In the genomic region with DNA sequence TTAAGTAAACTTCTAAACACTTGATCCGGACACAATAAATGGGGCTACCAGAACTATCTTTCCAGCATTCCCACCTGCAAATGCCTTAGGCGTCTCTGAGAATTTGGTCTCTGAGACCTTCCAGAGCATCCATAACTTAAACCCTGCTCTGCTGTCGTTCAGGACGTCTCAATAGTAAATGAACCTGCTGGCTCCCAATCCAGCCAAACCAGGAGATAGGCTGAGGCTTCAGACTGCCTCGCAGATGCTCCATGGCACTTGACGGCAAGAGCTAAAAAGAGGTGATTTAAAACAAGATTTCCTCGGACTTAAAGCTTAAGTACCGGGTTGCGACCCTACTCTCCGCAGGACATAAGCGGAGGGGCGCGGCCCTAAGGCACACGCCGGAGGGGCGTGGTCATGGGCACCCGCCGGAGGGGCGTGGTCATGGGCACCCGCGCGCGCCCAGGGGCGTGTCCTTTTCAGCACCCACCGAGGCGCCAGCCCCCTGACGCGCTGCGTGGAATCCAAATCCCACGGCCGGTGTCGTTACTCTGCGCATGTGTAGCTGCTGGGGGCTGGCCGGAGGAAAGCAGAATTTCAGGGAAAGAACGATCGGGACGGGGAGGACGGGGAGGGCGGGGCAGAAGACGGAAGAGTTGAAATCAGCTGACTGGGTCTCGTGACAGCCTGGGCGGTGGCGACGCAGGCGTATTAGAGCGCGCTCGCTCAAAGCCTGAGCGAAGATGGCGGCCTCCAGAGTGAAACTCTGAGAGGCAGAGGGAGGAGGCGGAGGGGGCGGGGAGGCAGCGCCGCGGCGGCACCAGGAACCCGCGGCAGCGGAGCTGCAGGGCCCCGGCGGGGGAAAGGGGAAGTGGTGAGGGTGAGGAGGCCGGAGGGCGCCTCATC, we compare ENCODE assay signal across 8 cellular contexts. TPM values are rescaled to one million over a fixed set of nuclear protein-coding genes. Genes with fewer than 3 reads are reported as not detected.
DNase-seq lines count a peak whose midpoint lies in the region; ATAC-seq and TF ChIP-seq lines count a peak whose summit lies in the region.

Gene DNAJC13 (plus strand): TSS at position 696 of the 888 bp plus-strand sequence. CDS start 17,049 bp downstream, outside the sequence.

- peak; percentile 94 for DNase-seq in EL
- DNase-seq in H4 (ENCODE audit: low spot score), result peak; percentile 96
- DNase-seq in LNCaP clone FGC (ENCODE audit: low read depth), result peak; percentile 79
- peak; percentile 87 for DNase-seq in RWPE1 (ENCODE audit: low spot score)
- peak; percentile 95 for DNase-seq in fibroblast of peridontal ligament (ENCODE audit: extremely low read depth)
- peak; percentile 87 to 95 (median 90) for DNase-seq in naive thymus-derived CD8-positive, alpha-beta T cell
- peak; percentile 90 for DNase-seq in stimulated activated naive B cell treated with anti-CD40 and anti-IgM and Interleukin-4, amounts not matched to agents 10 μg/mL and 1 μg/mL and 100 μg/mL, for 72 hours

- POLR2A ChIA-PET in RWPE1 (lab: Yijun Ruan, JAX; ENCODE audit: low non-redundant PET), result no interaction called here
- POLR2A ChIA-PET in naive thymus-derived CD8-positive, alpha-beta T cell (lab: Charles Lee), result interaction anchor here (0.6 to 1.6 kb wide), 8 partner anchors 9 to 1390 kb away, joined by 3 to 7 read pairs (median 4); partner anchors contain the start of genes ASTE1, NEK11 and NPHP3

- TF ChIP-seq CTCF in LNCaP clone FGC (IDR thresholded peaks at IDR 0.05; ENCODE audit: control insufficient read depth, extremely low read depth, insufficient read depth) (no peak), RWPE1 (conservative IDR thresholded peaks at IDR 0.05; ENCODE audit: low read depth) (no peak)

- H3K36me3 Mint-ChIP-seq in activated T-helper 17 cell treated with anti-CD3 and anti-CD28 coated beads, Interleukin-2, amount 50 U/mL, for 72 hours (ENCODE audit: low read depth), result peaks cover 18% of the 10 kb centered on the region
- H3K36me3 Mint-ChIP-seq in naive thymus-derived CD8-positive, alpha-beta T cell, result peaks cover 0 to 8% (median 0%) of the 10 kb centered on the region in 3 donors
- peaks cover 8 to 11% of the 10 kb centered on the region in 2 donors for H3K36me3 Mint-ChIP-seq in stimulated activated naive B cell treated with anti-CD40 and anti-IgM and Interleukin-4, amounts not matched to agents 10 μg/mL and 1 μg/mL and 100 μg/mL, for 72 hours

- peak within 1 kb of the TSS; percentile 92 for H3K27ac ChIP-seq in RWPE1

- peak within 1 kb of the TSS; percentile 96 for H3K4me3 Mint-ChIP-seq in activated T-helper 17 cell treated with anti-CD3 and anti-CD28 coated beads, Interleukin-2, amount 50 U/mL, for 72 hours
- H3K4me3 Mint-ChIP-seq in naive thymus-derived CD8-positive, alpha-beta T cell, result peak within 1 kb of the TSS; percentile 95 to 100 (median 99)
- peak within 1 kb of the TSS; percentile 95 to 97 for H3K4me3 Mint-ChIP-seq in stimulated activated naive B cell treated with anti-CD40 and anti-IgM and Interleukin-4, amounts not matched to agents 10 μg/mL and 1 μg/mL and 100 μg/mL, for 72 hours

- peak; percentile 95 for ATAC-seq in activated T-helper 17 cell treated with anti-CD3 and anti-CD28 coated beads, Interleukin-2, amount 50 U/mL, for 72 hours (replicated peaks)
- peak; percentile 94 to 95 for ATAC-seq in naive thymus-derived CD8-positive, alpha-beta T cell
- ATAC-seq in stimulated activated naive B cell treated with anti-CD40 and anti-IgM and Interleukin-4, amounts not matched to agents 10 μg/mL and 1 μg/mL and 100 μg/mL, for 72 hours (replicated peaks), result peak; percentile 94 to 95

- H3K4me3 ChIP-seq in LNCaP clone FGC (ENCODE audit: low read depth, low read length), result peak within 1 kb of the TSS; percentile 100

- peaks cover 19% of the 10 kb centered on the region for H3K4me1 Mint-ChIP-seq in activated T-helper 17 cell treated with anti-CD3 and anti-CD28 coated beads, Interleukin-2, amount 50 U/mL, for 72 hours
- H3K4me1 Mint-ChIP-seq in naive thymus-derived CD8-positive, alpha-beta T cell, result peaks cover 10 to 38% (median 30%) of the 10 kb centered on the region in 4 donors
- H3K4me1 Mint-ChIP-seq in stimulated activated naive B cell treated with anti-CD40 and anti-IgM and Interleukin-4, amounts not matched to agents 10 μg/mL and 1 μg/mL and 100 μg/mL, for 72 hours, result peaks cover 18 to 30% of the 10 kb centered on the region in 2 donors

- CTCF ChIA-PET in RWPE1 (lab: Yijun Ruan, JAX), result no interaction called here

- peak within 1 kb of the TSS; percentile 93 for H3K27ac Mint-ChIP-seq in activated T-helper 17 cell treated with anti-CD3 and anti-CD28 coated beads, Interleukin-2, amount 50 U/mL, for 72 hours
- peak within 1 kb of the TSS; percentile 88 to 99 (median 98) for H3K27ac Mint-ChIP-seq in naive thymus-derived CD8-positive, alpha-beta T cell
- H3K27ac Mint-ChIP-seq in stimulated activated naive B cell treated with anti-CD40 and anti-IgM and Interleukin-4, amounts not matched to agents 10 μg/mL and 1 μg/mL and 100 μg/mL, for 72 hours, result peak within 1 kb of the TSS; percentile 99

- no peaks in the 10 kb centered on the region for H3K9me3 Mint-ChIP-seq in activated T-helper 17 cell treated with anti-CD3 and anti-CD28 coated beads, Interleukin-2, amount 50 U/mL, for 72 hours
- H3K9me3 Mint-ChIP-seq in naive thymus-derived CD8-positive, alpha-beta T cell, result no peaks in the 10 kb centered on the region
- no peaks in the 10 kb centered on the region for H3K9me3 Mint-ChIP-seq in stimulated activated naive B cell treated with anti-CD40 and anti-IgM and Interleukin-4, amounts not matched to agents 10 μg/mL and 1 μg/mL and 100 μg/mL, for 72 hours

- no peaks in the 10 kb centered on the region for H3K27me3 Mint-ChIP-seq in activated T-helper 17 cell treated with anti-CD3 and anti-CD28 coated beads, Interleukin-2, amount 50 U/mL, for 72 hours
- H3K27me3 Mint-ChIP-seq in naive thymus-derived CD8-positive, alpha-beta T cell, result peaks cover 0 to 3% (median 0%) of the 10 kb centered on the region in 5 donors
- H3K27me3 Mint-ChIP-seq in stimulated activated naive B cell treated with anti-CD40 and anti-IgM and Interleukin-4, amounts not matched to agents 10 μg/mL and 1 μg/mL and 100 μg/mL, for 72 hours, result no peaks in the 10 kb centered on the region

RNA-seq across cellular contexts. Expression of gene DNAJC13, which starts in this region (rescaled TPM):
- 31.8 and 34.8 TPM in 2 replicates for total RNA-seq in H4 (2014; rRNA removed; shearing (Covaris generic))
- 10 to 100 TPM; 27.7 to 37.9 TPM for total RNA-seq in activated T-helper 17 cell treated with anti-CD3 and anti-CD28 coated beads, Interleukin-2, amount 50 U/mL, for 72 hours
- 10 to 100 TPM; 36.2 to 45.9 TPM for total RNA-seq in naive thymus-derived CD8-positive, alpha-beta T cell
- 1 to 10 TPM; 7.6 to 8.9 (median 8.3) TPM for polyA plus RNA-seq in naive thymus-derived CD8-positive, alpha-beta T cell

Comparison
In these comparisons a context has a peak if more than half of its experiments do, and no peak if none do; other contexts are left out.
1. Peak in every context shown above with its lines: DNase-seq, ATAC-seq, H3K4me3 ChIP-seq and H3K27ac ChIP-seq.